Comparison of ENCODE assay signal across 2 cellular contexts in the genomic region with DNA sequence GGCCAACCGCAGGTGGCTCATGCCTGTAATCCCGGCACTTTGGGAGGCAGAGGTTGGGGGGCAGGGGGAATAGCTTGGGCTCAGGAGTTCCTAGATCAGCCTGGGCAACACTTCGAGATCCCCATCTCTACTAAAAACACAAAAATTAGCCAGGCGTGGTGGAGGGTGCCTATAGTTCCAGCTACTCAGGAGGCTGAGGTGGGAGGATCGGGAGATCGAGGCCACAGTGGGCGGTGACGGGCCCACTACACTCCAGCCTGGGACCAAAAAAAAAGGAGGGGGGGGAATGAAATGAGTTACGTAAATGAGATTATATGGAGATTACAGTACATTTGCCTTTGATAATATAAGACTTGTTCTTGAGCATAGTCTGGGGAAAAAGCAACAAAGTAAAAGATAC.
TF ChIP-seq lines count a peak whose summit lies in the region.

No MANE protein-coding gene starts in this region.

TF ChIP-seq in HEK293, 187 proteins besides CTCF, POLR2A, EP300 and RAD21 (continues in another document):
- TF ChIP-seq ZNF37A (tag by site-specific recombination; IDR thresholded peaks at IDR 0.05), result no peak
- no peak for TF ChIP-seq ZNF175 (tag by site-specific recombination; IDR thresholded peaks at IDR 0.05)
- TF ChIP-seq, protein P1, sequence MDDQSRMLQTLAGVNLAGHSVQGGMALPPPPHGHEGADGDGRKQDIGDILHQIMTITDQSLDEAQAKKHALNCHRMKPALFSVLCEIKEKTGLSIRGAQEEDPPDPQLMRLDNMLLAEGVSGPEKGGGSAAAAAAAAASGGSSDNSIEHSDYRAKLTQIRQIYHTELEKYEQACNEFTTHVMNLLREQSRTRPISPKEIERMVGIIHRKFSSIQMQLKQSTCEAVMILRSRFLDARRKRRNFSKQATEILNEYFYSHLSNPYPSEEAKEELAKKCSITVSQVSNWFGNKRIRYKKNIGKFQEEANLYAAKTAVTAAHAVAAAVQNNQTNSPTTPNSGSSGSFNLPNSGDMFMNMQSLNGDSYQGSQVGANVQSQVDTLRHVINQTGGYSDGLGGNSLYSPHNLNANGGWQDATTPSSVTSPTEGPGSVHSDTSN (CRISPR knock-in tag; IDR thresholded peaks at IDR 0.05), result no peak
- TF ChIP-seq, protein P2, sequence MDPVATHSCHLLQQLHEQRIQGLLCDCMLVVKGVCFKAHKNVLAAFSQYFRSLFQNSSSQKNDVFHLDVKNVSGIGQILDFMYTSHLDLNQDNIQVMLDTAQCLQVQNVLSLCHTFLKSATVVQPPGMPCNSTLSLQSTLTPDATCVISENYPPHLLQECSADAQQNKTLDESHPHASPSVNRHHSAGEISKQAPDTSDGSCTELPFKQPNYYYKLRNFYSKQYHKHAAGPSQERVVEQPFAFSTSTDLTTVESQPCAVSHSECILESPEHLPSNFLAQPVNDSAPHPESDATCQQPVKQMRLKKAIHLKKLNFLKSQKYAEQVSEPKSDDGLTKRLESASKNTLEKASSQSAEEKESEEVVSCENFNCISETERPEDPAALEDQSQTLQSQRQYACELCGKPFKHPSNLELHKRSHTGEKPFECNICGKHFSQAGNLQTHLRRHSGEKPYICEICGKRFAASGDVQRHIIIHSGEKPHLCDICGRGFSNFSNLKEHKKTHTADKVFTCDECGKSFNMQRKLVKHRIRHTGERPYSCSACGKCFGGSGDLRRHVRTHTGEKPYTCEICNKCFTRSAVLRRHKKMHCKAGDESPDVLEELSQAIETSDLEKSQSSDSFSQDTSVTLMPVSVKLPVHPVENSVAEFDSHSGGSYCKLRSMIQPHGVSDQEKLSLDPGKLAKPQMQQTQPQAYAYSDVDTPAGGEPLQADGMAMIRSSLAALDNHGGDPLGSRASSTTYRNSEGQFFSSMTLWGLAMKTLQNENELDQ (tag by site-specific recombination; IDR thresholded peaks at IDR 0.05; ENCODE audit: low read depth), result no peak
- TF ChIP-seq ZNF16 (tag by site-specific recombination; IDR thresholded peaks at IDR 0.05; ENCODE audit: low read depth), result no peak
- TF ChIP-seq ZFHX2 (tag by site-specific recombination; conservative IDR thresholded peaks at IDR 0.05), result peak; percentile 21
- TF ChIP-seq, protein P3, sequence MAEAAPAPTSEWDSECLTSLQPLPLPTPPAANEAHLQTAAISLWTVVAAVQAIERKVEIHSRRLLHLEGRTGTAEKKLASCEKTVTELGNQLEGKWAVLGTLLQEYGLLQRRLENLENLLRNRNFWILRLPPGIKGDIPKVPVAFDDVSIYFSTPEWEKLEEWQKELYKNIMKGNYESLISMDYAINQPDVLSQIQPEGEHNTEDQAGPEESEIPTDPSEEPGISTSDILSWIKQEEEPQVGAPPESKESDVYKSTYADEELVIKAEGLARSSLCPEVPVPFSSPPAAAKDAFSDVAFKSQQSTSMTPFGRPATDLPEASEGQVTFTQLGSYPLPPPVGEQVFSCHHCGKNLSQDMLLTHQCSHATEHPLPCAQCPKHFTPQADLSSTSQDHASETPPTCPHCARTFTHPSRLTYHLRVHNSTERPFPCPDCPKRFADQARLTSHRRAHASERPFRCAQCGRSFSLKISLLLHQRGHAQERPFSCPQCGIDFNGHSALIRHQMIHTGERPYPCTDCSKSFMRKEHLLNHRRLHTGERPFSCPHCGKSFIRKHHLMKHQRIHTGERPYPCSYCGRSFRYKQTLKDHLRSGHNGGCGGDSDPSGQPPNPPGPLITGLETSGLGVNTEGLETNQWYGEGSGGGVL (tag by site-specific recombination; IDR thresholded peaks at IDR 0.05), result no peak
- TF ChIP-seq, protein P4, sequence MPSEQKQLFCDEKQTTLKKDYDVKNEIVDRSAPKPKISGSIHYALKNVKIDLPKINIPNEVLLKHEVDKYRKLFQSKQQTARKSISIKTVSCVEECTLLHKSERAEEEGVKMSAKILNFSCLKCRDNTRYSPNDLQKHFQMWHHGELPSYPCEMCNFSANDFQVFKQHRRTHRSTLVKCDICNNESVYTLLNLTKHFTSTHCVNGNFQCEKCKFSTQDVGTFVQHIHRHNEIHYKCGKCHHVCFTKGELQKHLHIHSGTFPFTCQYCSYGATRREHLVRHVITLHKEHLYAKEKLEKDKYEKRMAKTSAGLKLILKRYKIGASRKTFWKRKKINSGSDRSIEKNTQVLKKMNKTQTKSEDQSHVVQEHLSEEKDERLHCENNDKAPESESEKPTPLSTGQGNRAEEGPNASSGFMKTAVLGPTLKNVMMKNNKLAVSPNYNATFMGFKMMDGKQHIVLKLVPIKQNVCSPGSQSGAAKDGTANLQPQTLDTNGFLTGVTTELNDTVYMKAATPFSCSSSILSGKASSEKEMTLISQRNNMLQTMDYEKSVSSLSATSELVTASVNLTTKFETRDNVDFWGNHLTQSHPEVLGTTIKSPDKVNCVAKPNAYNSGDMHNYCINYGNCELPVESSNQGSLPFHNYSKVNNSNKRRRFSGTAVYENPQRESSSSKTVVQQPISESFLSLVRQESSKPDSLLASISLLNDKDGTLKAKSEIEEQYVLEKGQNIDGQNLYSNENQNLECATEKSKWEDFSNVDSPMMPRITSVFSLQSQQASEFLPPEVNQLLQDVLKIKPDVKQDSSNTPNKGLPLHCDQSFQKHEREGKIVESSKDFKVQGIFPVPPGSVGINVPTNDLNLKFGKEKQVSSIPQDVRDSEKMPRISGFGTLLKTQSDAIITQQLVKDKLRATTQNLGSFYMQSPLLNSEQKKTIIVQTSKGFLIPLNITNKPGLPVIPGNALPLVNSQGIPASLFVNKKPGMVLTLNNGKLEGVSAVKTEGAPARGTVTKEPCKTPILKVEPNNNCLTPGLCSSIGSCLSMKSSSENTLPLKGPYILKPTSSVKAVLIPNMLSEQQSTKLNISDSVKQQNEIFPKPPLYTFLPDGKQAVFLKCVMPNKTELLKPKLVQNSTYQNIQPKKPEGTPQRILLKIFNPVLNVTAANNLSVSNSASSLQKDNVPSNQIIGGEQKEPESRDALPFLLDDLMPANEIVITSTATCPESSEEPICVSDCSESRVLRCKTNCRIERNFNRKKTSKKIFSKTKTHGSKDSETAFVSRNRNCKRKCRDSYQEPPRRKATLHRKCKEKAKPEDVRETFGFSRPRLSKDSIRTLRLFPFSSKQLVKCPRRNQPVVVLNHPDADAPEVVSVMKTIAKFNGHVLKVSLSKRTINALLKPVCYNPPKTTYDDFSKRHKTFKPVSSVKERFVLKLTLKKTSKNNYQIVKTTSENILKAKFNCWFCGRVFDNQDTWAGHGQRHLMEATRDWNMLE (tag by site-specific recombination; conservative IDR thresholded peaks at IDR 0.05; ENCODE audit: low read depth), result no peak
- no peak for TF ChIP-seq MZF1 (tag by site-specific recombination; IDR thresholded peaks at IDR 0.05; ENCODE audit: borderline replicate concordance)
- TF ChIP-seq OSR2 (tag by site-specific recombination; IDR thresholded peaks at IDR 0.05), result no peak
- no peak for TF ChIP-seq ZNF473 (tag by site-specific recombination; IDR thresholded peaks at IDR 0.05)
- TF ChIP-seq ZNF10 (tag by site-specific recombination; IDR thresholded peaks at IDR 0.05), result no peak
- 0 out of 2 replicates have a peak, but pooled peaks have one; percentile 39 for TF ChIP-seq ZFP69B (tag by site-specific recombination; IDR thresholded peaks at IDR 0.05)
- TF ChIP-seq EGR2 (tag by site-specific recombination; IDR thresholded peaks at IDR 0.05; ENCODE audit: low read depth), result 0 out of 2 replicates have a peak, but pooled peaks have one; percentile 5

TF ChIP-seq in GM12878, 131 proteins besides CTCF, POLR2A, EP300 and RAD21:
- TF ChIP-seq, protein P5, sequence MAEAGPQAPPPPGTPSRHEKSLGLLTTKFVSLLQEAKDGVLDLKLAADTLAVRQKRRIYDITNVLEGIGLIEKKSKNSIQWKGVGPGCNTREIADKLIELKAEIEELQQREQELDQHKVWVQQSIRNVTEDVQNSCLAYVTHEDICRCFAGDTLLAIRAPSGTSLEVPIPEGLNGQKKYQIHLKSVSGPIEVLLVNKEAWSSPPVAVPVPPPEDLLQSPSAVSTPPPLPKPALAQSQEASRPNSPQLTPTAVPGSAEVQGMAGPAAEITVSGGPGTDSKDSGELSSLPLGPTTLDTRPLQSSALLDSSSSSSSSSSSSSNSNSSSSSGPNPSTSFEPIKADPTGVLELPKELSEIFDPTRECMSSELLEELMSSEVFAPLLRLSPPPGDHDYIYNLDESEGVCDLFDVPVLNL (IDR thresholded peaks at IDR 0.05; ENCODE audit: low read depth, low read length), result no peak
- no peak for TF ChIP-seq KAT2A (conservative IDR thresholded peaks at IDR 0.05; ENCODE audit: control insufficient read depth, low read depth, low read length)
- TF ChIP-seq, protein P6, sequence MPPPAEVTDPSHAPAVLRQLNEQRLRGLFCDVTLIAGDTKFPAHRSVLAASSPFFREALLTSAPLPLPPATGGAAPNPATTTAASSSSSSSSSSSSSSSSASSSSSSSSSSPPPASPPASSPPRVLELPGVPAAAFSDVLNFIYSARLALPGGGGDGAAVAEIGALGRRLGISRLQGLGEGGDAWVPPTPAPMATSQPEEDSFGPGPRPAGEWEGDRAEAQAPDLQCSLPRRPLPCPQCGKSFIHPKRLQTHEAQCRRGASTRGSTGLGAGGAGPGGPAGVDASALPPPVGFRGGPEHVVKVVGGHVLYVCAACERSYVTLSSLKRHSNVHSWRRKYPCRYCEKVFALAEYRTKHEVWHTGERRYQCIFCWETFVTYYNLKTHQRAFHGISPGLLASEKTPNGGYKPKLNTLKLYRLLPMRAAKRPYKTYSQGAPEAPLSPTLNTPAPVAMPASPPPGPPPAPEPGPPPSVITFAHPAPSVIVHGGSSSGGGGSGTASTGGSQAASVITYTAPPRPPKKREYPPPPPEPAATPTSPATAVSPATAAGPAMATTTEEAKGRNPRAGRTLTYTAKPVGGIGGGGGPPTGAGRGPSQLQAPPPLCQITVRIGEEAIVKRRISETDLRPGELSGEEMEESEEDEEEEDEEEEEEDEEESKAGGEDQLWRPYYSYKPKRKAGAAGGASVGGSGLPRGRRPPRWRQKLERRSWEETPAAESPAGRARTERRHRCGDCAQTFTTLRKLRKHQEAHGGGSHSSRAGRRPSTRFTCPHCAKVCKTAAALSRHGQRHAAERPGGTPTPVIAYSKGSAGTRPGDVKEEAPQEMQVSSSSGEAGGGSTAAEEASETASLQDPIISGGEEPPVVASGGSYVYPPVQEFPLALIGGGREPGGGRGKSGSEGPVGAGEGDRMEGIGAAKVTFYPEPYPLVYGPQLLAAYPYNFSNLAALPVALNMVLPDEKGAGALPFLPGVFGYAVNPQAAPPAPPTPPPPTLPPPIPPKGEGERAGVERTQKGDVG (CRISPR knock-in tag; IDR thresholded peaks at IDR 0.05), result no peak
- TF ChIP-seq KLF5 (IDR thresholded peaks at IDR 0.05; ENCODE audit: partially characterized antibody), result no peak
- TF ChIP-seq IRF4 (IDR thresholded peaks at IDR 0.05; ENCODE audit: low read depth, low read length), result no peak
- TF ChIP-seq, protein P7, sequence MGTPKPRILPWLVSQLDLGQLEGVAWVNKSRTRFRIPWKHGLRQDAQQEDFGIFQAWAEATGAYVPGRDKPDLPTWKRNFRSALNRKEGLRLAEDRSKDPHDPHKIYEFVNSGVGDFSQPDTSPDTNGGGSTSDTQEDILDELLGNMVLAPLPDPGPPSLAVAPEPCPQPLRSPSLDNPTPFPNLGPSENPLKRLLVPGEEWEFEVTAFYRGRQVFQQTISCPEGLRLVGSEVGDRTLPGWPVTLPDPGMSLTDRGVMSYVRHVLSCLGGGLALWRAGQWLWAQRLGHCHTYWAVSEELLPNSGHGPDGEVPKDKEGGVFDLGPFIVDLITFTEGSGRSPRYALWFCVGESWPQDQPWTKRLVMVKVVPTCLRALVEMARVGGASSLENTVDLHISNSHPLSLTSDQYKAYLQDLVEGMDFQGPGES (IDR thresholded peaks at IDR 0.05), result no peak
- TF ChIP-seq NRF1 (conservative IDR thresholded peaks at IDR 0.05; ENCODE audit: low read depth, low read length), result no peak
- no peak for TF ChIP-seq HDGF (IDR thresholded peaks at IDR 0.05)
- no peak for TF ChIP-seq DPF2 (IDR thresholded peaks at IDR 0.05)
- TF ChIP-seq, protein P8, sequence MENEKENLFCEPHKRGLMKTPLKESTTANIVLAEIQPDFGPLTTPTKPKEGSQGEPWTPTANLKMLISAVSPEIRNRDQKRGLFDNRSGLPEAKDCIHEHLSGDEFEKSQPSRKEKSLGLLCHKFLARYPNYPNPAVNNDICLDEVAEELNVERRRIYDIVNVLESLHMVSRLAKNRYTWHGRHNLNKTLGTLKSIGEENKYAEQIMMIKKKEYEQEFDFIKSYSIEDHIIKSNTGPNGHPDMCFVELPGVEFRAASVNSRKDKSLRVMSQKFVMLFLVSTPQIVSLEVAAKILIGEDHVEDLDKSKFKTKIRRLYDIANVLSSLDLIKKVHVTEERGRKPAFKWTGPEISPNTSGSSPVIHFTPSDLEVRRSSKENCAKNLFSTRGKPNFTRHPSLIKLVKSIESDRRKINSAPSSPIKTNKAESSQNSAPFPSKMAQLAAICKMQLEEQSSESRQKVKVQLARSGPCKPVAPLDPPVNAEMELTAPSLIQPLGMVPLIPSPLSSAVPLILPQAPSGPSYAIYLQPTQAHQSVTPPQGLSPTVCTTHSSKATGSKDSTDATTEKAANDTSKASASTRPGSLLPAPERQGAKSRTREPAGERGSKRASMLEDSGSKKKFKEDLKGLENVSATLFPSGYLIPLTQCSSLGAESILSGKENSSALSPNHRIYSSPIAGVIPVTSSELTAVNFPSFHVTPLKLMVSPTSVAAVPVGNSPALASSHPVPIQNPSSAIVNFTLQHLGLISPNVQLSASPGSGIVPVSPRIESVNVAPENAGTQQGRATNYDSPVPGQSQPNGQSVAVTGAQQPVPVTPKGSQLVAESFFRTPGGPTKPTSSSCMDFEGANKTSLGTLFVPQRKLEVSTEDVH (IDR thresholded peaks at IDR 0.05; ENCODE audit: low read depth, partially characterized antibody), result no peak
- no peak for TF ChIP-seq TCF7 (IDR thresholded peaks at IDR 0.05; ENCODE audit: borderline replicate concordance)
TF ChIP-seq in GM12878: peak in this region for 0.
